In the genomic region with DNA sequence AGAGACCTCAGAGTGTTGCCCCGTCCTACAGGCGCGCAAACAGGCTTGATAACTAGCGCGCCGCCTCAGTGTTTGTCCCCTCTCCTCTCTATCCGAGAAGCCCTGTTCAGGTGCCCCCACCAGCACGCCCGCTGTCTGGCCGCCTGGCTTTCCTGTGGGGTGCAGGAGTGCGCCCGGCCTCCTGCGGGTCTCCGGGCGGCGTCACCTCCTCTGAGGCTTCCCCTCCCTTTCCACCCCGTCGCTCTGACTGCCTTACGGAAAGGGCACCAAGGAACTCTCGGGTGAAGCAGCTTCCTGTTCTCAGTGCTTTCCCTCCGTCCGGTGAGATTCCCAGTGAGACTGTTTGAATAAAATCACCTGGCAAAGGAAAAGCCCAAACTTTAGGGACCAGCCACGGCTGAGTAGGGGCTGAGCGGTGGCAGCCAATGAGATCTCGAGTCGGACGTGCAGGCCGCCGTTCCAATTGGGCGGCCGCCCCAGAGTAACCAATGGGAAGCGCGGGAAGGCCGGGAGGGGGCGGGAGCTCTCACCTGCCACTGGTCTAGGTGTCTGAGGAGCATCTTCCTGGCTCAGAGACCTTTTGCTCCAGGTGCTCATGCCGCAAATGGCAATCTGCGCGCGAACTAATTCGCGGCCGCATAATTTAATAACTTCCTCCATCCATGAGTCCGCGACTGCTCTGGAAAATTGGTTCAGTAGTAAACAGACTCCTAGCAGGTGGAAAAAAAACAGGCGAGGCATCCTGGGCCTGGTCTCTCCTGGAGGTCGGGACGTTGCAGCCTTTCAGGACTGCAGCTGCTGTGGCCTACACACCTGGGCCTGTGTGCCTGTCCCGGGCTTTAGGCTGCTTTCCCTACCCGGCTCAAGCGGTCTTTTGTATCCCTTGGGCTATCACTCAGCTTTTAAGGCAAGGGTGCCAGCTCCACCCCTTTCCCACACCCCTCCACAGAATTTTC, we compare ENCODE assay signal across 8 cellular contexts. TPM values are rescaled to one million over a fixed set of nuclear protein-coding genes. Genes with fewer than 3 reads are reported as not detected.
A peak's percentile ranks its signal among the peaks of the same experiment; 100 is the strongest.
DNase-seq lines count a peak whose midpoint lies in the region; ATAC-seq and TF ChIP-seq lines count a peak whose summit lies in the region.
"Not testable (repeated sequence)": the region's sequence is repeated elsewhere in the genome, so short reads cannot be mapped to it uniquely, and the experiment has no call there.

A gene with protein sequence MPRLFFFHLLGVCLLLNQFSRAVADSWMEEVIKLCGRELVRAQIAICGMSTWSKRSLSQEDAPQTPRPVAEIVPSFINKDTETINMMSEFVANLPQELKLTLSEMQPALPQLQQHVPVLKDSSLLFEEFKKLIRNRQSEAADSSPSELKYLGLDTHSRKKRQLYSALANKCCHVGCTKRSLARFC (minus strand): TSS at position 877 of the 956 bp plus-strand sequence. CDS start 136 bp downstream, at position 741.

- DNase-seq in GM13977 (ENCODE audit: low spot score) = peak; percentile 12
- DNase-seq in activated CD4-positive, alpha-beta T cell treated with anti-CD3 and anti-CD28 coated beads, Interleukin-2, amount 10 ng/mL, durations not matched to agents 24 days and 14 days = peak; percentile 64
- not testable (repeated sequence) for DNase-seq in chondrocyte (ENCODE audit: low spot score); right lobe of liver

- 29% methylated on average over 4 of the region's 50 CpGs for WGBS in right lobe of liver (ENCODE audit: insufficient coverage, low coverage, low lambda C conversion rate, missing lambda C conversion rate)

- H3K27ac ChIP-seq in right lobe of liver = not testable (repeated sequence)

- H3K27me3 Mint-ChIP-seq in IgD-negative memory B cell; activated CD4-positive, alpha-beta T cell treated with anti-CD3 and anti-CD28 coated beads, Interleukin-2, amount 10 ng/mL, durations not matched to agents 24 days and 14 days; stimulated activated naive CD8-positive, alpha-beta T cell treated with anti-CD3 and anti-CD28 coated beads, Interleukin-15, Interleukin-2, amounts not matched to agents 100 ng/mL and 50 ng/mL, for 24 hours: not testable (repeated sequence)
- peaks cover 21% of the 10 kb centered on the region for H3K27me3 Mint-ChIP-seq in chondrocyte (ENCODE audit: low read depth)

- H3K4me3 Mint-ChIP-seq in IgD-negative memory B cell (peak within 1 kb of the TSS; percentile 44 to 76 (median 66)), chondrocyte (ENCODE audit: unreplicated experiment) (peak within 1 kb of the TSS; percentile 42)
- peak within 1 kb of the TSS; percentile 72 for H3K4me3 Mint-ChIP-seq in activated CD4-positive, alpha-beta T cell treated with anti-CD3 and anti-CD28 coated beads, Interleukin-2, amount 10 ng/mL, durations not matched to agents 24 days and 14 days
- peak within 1 kb of the TSS; percentile 27 for H3K4me3 Mint-ChIP-seq in stimulated activated naive CD8-positive, alpha-beta T cell treated with anti-CD3 and anti-CD28 coated beads, Interleukin-15, Interleukin-2, amounts not matched to agents 100 ng/mL and 50 ng/mL, for 24 hours

- peaks cover 5 to 12% (median 8%) of the 10 kb centered on the region in 3 donors for H3K4me1 Mint-ChIP-seq in IgD-negative memory B cell
- peaks cover 14% of the 10 kb centered on the region for H3K4me1 Mint-ChIP-seq in activated CD4-positive, alpha-beta T cell treated with anti-CD3 and anti-CD28 coated beads, Interleukin-2, amount 10 ng/mL, durations not matched to agents 24 days and 14 days
- H3K4me1 Mint-ChIP-seq in chondrocyte (ENCODE audit: low read depth) = not testable (repeated sequence)
- H3K4me1 Mint-ChIP-seq in stimulated activated naive CD8-positive, alpha-beta T cell treated with anti-CD3 and anti-CD28 coated beads, Interleukin-15, Interleukin-2, amounts not matched to agents 100 ng/mL and 50 ng/mL, for 24 hours (ENCODE audit: low read depth) = peaks cover 27% of the 10 kb centered on the region

- not testable (repeated sequence) for H3K27me3 ChIP-seq in right lobe of liver

- ATAC-seq in GM21381 (IDR thresholded peaks at IDR 0.05; ENCODE audit: unreplicated experiment) = peak; percentile 99
- ATAC-seq in HG02973 (IDR thresholded peaks at IDR 0.05; ENCODE audit: unreplicated experiment) = peak; percentile 99
- peak; percentile 99 to 100 (median 100) for ATAC-seq in right lobe of liver

- H3K36me3 Mint-ChIP-seq in IgD-negative memory B cell; activated CD4-positive, alpha-beta T cell treated with anti-CD3 and anti-CD28 coated beads, Interleukin-2, amount 10 ng/mL, durations not matched to agents 24 days and 14 days (ENCODE audit: low read depth); chondrocyte (ENCODE audit: low read depth); stimulated activated naive CD8-positive, alpha-beta T cell treated with anti-CD3 and anti-CD28 coated beads, Interleukin-15, Interleukin-2, amounts not matched to agents 100 ng/mL and 50 ng/mL, for 24 hours (ENCODE audit: low read depth): not testable (repeated sequence)

- TF ChIP-seq CTCF in GM13977 (IDR thresholded peaks at IDR 0.05; ENCODE audit: extremely low read depth, insufficient read depth, missing control alignments); chondrocyte (IDR thresholded peaks at IDR 0.05); right lobe of liver (IDR thresholded peaks at IDR 0.05): not testable (repeated sequence)

- peak within 1 kb of the TSS in 2 of 3 donors; percentile 27 to 32 for H3K27ac Mint-ChIP-seq in IgD-negative memory B cell
- not testable (repeated sequence) for H3K27ac Mint-ChIP-seq in activated CD4-positive, alpha-beta T cell treated with anti-CD3 and anti-CD28 coated beads, Interleukin-2, amount 10 ng/mL, durations not matched to agents 24 days and 14 days; chondrocyte (ENCODE audit: unreplicated experiment)
- peak within 1 kb of the TSS; percentile 41 for H3K27ac Mint-ChIP-seq in stimulated activated naive CD8-positive, alpha-beta T cell treated with anti-CD3 and anti-CD28 coated beads, Interleukin-15, Interleukin-2, amounts not matched to agents 100 ng/mL and 50 ng/mL, for 24 hours

- H3K4me1 ChIP-seq in right lobe of liver = not testable (repeated sequence)

- not testable (repeated sequence) for H3K9me3 Mint-ChIP-seq in IgD-negative memory B cell; activated CD4-positive, alpha-beta T cell treated with anti-CD3 and anti-CD28 coated beads, Interleukin-2, amount 10 ng/mL, durations not matched to agents 24 days and 14 days; chondrocyte (ENCODE audit: low read depth); stimulated activated naive CD8-positive, alpha-beta T cell treated with anti-CD3 and anti-CD28 coated beads, Interleukin-15, Interleukin-2, amounts not matched to agents 100 ng/mL and 50 ng/mL, for 24 hours

- intact Hi-C loops in activated CD4-positive, alpha-beta T cell treated with anti-CD3 and anti-CD28 coated beads, Interleukin-2, amount 10 ng/mL, durations not matched to agents 24 days and 14 days (cut with micrococcal nuclease) = loop anchor here (10.0 kb wide), 1 partner anchor 291 kb away; no protein-coding TSS in a partner anchor
- intact Hi-C loops in right lobe of liver (cut with DNase I) = not testable (repeated sequence)

- H3K4me3 ChIP-seq in right lobe of liver = not testable (repeated sequence)

- not testable (repeated sequence) for H3K9me3 ChIP-seq in right lobe of liver

- TF ChIP-seq POLR2A in right lobe of liver (IDR thresholded peaks at IDR 0.05) = not testable (repeated sequence)

- H3K36me3 ChIP-seq in right lobe of liver = not testable (repeated sequence)

- in situ Hi-C loops in GM13977 (cut with MboI; ENCODE audit: low pct_unique_long_range_greater_than_20kb, low sequenced_read_pairs, unreplicated experiment) = not testable (repeated sequence)

RNA-seq across cellular contexts. Expression of the gene that starts here (rescaled TPM):
- polyA plus RNA-seq in IgD-negative memory B cell = 5.1 TPM
- 0.30 and 1.5 TPM in 2 replicates for total RNA-seq in activated CD4-positive, alpha-beta T cell treated with anti-CD3 and anti-CD28 coated beads, Interleukin-2, amount 10 ng/mL, durations not matched to agents 24 days and 14 days
- not detected in 3 replicates for total RNA-seq in chondrocyte
- total RNA-seq in right lobe of liver = not detected

Comparison
In these comparisons a context has a peak if more than half of its experiments do, and no peak if none do; other contexts are left out.
1. Peak in ATAC-seq in right lobe of liver; RNA of the gene not detected or under 1 TPM.